ENCODE assay signal across 1 cellular context in genomic region chr2:69829243-69830044, GRCh38.
A peak's percentile ranks its signal among the peaks of the same experiment; 100 is the strongest.
TF ChIP-seq lines count a peak whose summit lies in the region.

Gene GMCL1, plus strand, starts transcription at chr2:69829660. Its CDS starts 233 bp downstream, at chr2:69829893.

TF ChIP-seq in HepG2, 621 proteins besides CTCF, POLR2A, EP300 and RAD21 (continued from another document and continues in another):
- TF ChIP-seq ZNF784 (CRISPR knock-in tag; IDR thresholded peaks at IDR 0.05; ENCODE audit: borderline replicate concordance) = peak; percentile 99
- TF ChIP-seq TEAD3 (CRISPR knock-in tag; optimal IDR thresholded peaks at IDR 0.05; ENCODE audit: borderline replicate concordance) = peak; percentile 79
- peak; percentile 5; the same call in 1 of the 2 replicates for TF ChIP-seq MAFF (IDR thresholded peaks at IDR 0.05; ENCODE audit: low read depth, low read length)
- no peak for TF ChIP-seq ZNF432 (CRISPR knock-in tag; IDR thresholded peaks at IDR 0.05; ENCODE audit: borderline replicate concordance)
- peak; percentile 97 for TF ChIP-seq ZNF747 (CRISPR knock-in tag; IDR thresholded peaks at IDR 0.05; ENCODE audit: borderline replicate concordance)
- no peak for TF ChIP-seq ZNF382 (CRISPR knock-in tag; IDR thresholded peaks at IDR 0.05; ENCODE audit: borderline replicate concordance)
- TF ChIP-seq HBP1 (CRISPR knock-in tag; IDR thresholded peaks at IDR 0.05; ENCODE audit: low read depth) = peak; percentile 97
- TF ChIP-seq, protein P1, sequence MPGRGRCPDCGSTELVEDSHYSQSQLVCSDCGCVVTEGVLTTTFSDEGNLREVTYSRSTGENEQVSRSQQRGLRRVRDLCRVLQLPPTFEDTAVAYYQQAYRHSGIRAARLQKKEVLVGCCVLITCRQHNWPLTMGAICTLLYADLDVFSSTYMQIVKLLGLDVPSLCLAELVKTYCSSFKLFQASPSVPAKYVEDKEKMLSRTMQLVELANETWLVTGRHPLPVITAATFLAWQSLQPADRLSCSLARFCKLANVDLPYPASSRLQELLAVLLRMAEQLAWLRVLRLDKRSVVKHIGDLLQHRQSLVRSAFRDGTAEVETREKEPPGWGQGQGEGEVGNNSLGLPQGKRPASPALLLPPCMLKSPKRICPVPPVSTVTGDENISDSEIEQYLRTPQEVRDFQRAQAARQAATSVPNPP (CRISPR knock-in tag; IDR thresholded peaks at IDR 0.05) = peak; percentile 33; the same call in 1 of the 2 replicates
- no peak for TF ChIP-seq TCF12 (IDR thresholded peaks at IDR 0.05)
- 0 out of 2 replicates have a peak, but pooled peaks have one; percentile 18 for TF ChIP-seq TCF12 (CRISPR knock-in tag; IDR thresholded peaks at IDR 0.05)
- TF ChIP-seq POGK (CRISPR knock-in tag; conservative IDR thresholded peaks at IDR 0.05) = peak; percentile 96
- peak; percentile 43; the same call in 1 of the 2 replicates for TF ChIP-seq KDM6A (CRISPR knock-in tag; IDR thresholded peaks at IDR 0.05; ENCODE audit: low read depth)
- no peak; the same call in 1 of the 2 replicates for TF ChIP-seq ZNF205 (CRISPR knock-in tag; IDR thresholded peaks at IDR 0.05)
- no peak for TF ChIP-seq ATAD3A (CRISPR knock-in tag; IDR thresholded peaks at IDR 0.05)
- TF ChIP-seq CBX5 (CRISPR knock-in tag; IDR thresholded peaks at IDR 0.05; ENCODE audit: borderline replicate concordance) = peak; percentile 92; the same call in 1 of the 2 replicates
- TF ChIP-seq E2F2 (CRISPR knock-in tag; IDR thresholded peaks at IDR 0.05; ENCODE audit: borderline replicate concordance) = peak; percentile 95; the same call in 1 of the 2 replicates
- no peak for TF ChIP-seq SRSF4 (IDR thresholded peaks at IDR 0.05; ENCODE audit: low read depth, low read length, poor library complexity, severe bottlenecking)
- peak; percentile 94; the same call in 1 of the 2 replicates for TF ChIP-seq TAF1 (CRISPR knock-in tag; IDR thresholded peaks at IDR 0.05)
- TF ChIP-seq SMC3 (IDR thresholded peaks at IDR 0.05; ENCODE audit: low read length) = no peak; the same call in 1 of the 2 replicates
- TF ChIP-seq ZNF124 (CRISPR knock-in tag; IDR thresholded peaks at IDR 0.05) = peak; percentile 88; the same call in 1 of the 2 replicates
- peak; percentile 14 for TF ChIP-seq ZEB1 (IDR thresholded peaks at IDR 0.05; ENCODE audit: insufficient replicate concordance, low read depth)
- peak; percentile 51 for TF ChIP-seq PHF5A (CRISPR knock-in tag; IDR thresholded peaks at IDR 0.05; ENCODE audit: low read depth, unreplicated experiment)
- peak; percentile 91; the same call in 1 of the 2 replicates for TF ChIP-seq NFATC3 (CRISPR knock-in tag; IDR thresholded peaks at IDR 0.05)
- no peak; the same call in 1 of the 2 replicates for TF ChIP-seq GATAD2A (CRISPR knock-in tag; IDR thresholded peaks at IDR 0.05)
- TF ChIP-seq ZNF781 (CRISPR knock-in tag; IDR thresholded peaks at IDR 0.05; ENCODE audit: borderline replicate concordance, not compliant biosample characterization) = no peak
- peak; percentile 60 for TF ChIP-seq SKI (IDR thresholded peaks at IDR 0.05; ENCODE audit: partially characterized antibody)
- peak; percentile 88; the same call in 1 of the 2 replicates for TF ChIP-seq JUN (CRISPR knock-in tag; IDR thresholded peaks at IDR 0.05)
- peak; percentile 97 for TF ChIP-seq HOXA3 (CRISPR knock-in tag; IDR thresholded peaks at IDR 0.05)
- TF ChIP-seq SMYD3 (CRISPR knock-in tag; IDR thresholded peaks at IDR 0.05) = peak; percentile 97
- TF ChIP-seq, protein P2, sequence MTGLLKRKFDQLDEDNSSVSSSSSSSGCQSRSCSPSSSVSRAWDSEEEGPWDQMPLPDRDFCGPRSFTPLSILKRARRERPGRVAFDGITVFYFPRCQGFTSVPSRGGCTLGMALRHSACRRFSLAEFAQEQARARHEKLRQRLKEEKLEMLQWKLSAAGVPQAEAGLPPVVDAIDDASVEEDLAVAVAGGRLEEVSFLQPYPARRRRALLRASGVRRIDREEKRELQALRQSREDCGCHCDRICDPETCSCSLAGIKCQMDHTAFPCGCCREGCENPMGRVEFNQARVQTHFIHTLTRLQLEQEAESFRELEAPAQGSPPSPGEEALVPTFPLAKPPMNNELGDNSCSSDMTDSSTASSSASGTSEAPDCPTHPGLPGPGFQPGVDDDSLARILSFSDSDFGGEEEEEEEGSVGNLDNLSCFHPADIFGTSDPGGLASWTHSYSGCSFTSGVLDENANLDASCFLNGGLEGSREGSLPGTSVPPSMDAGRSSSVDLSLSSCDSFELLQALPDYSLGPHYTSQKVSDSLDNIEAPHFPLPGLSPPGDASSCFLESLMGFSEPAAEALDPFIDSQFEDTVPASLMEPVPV (CRISPR knock-in tag; IDR thresholded peaks at IDR 0.05) = 0 out of 2 replicates have a peak, but pooled peaks have one; percentile 90
- TF ChIP-seq ZNF766 (CRISPR knock-in tag; IDR thresholded peaks at IDR 0.05; ENCODE audit: borderline replicate concordance) = 0 out of 2 replicates have a peak, but pooled peaks have one; percentile 20
- TF ChIP-seq ZNF552 (CRISPR knock-in tag; IDR thresholded peaks at IDR 0.05; ENCODE audit: borderline replicate concordance) = peak; percentile 75; the same call in 1 of the 2 replicates
- no peak; the same call in 1 of the 2 replicates for TF ChIP-seq TBP (CRISPR knock-in tag; IDR thresholded peaks at IDR 0.05)
- peak; percentile 85 for TF ChIP-seq SP2 (CRISPR knock-in tag; IDR thresholded peaks at IDR 0.05)
- TF ChIP-seq, protein P3, sequence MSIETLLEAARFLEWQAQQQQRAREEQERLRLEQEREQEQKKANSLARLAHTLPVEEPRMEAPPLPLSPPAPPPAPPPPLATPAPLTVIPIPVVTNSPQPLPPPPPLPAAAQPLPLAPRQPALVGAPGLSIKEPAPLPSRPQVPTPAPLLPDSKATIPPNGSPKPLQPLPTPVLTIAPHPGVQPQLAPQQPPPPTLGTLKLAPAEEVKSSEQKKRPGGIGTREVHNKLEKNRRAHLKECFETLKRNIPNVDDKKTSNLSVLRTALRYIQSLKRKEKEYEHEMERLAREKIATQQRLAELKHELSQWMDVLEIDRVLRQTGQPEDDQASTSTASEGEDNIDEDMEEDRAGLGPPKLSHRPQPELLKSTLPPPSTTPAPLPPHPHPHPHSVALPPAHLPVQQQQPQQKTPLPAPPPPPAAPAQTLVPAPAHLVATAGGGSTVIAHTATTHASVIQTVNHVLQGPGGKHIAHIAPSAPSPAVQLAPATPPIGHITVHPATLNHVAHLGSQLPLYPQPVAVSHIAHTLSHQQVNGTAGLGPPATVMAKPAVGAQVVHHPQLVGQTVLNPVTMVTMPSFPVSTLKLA (IDR thresholded peaks at IDR 0.05) = peak; percentile 93
- TF ChIP-seq, protein P4, sequence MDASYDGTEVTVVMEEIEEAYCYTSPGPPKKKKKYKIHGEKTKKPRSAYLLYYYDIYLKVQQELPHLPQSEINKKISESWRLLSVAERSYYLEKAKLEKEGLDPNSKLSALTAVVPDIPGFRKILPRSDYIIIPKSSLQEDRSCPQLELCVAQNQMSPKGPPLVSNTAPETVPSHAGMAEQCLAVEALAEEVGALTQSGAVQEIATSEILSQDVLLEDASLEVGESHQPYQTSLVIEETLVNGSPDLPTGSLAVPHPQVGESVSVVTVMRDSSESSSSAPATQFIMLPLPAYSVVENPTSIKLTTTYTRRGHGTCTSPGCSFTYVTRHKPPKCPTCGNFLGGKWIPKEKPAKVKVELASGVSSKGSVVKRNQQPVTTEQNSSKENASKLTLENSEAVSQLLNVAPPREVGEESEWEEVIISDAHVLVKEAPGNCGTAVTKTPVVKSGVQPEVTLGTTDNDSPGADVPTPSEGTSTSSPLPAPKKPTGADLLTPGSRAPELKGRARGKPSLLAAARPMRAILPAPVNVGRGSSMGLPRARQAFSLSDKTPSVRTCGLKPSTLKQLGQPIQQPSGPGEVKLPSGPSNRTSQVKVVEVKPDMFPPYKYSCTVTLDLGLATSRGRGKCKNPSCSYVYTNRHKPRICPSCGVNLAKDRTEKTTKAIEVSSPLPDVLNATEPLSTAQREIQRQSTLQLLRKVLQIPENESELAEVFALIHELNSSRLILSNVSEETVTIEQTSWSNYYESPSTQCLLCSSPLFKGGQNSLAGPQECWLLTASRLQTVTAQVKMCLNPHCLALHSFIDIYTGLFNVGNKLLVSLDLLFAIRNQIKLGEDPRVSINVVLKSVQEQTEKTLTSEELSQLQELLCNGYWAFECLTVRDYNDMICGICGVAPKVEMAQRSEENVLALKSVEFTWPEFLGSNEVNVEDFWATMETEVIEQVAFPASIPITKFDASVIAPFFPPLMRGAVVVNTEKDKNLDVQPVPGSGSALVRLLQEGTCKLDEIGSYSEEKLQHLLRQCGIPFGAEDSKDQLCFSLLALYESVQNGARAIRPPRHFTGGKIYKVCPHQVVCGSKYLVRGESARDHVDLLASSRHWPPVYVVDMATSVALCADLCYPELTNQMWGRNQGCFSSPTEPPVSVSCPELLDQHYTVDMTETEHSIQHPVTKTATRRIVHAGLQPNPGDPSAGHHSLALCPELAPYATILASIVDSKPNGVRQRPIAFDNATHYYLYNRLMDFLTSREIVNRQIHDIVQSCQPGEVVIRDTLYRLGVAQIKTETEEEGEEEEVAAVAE (CRISPR knock-in tag; IDR thresholded peaks at IDR 0.05; ENCODE audit: borderline replicate concordance) = peak; percentile 90; the same call in 1 of the 2 replicates
- TF ChIP-seq, protein P5, sequence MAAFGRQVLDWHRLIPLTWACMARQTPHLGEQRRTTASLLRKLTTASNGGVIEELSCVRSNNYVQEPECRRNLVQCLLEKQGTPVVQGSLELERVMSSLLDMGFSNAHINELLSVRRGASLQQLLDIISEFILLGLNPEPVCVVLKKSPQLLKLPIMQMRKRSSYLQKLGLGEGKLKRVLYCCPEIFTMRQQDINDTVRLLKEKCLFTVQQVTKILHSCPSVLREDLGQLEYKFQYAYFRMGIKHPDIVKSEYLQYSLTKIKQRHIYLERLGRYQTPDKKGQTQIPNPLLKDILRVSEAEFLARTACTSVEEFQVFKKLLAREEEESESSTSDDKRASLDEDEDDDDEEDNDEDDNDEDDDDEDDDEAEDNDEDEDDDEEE (CRISPR knock-in tag; IDR thresholded peaks at IDR 0.05) = peak; percentile 97; the same call in 1 of the 2 replicates
- no peak for TF ChIP-seq TMF1 (CRISPR knock-in tag; IDR thresholded peaks at IDR 0.05; ENCODE audit: low read depth)
- TF ChIP-seq, protein P6, sequence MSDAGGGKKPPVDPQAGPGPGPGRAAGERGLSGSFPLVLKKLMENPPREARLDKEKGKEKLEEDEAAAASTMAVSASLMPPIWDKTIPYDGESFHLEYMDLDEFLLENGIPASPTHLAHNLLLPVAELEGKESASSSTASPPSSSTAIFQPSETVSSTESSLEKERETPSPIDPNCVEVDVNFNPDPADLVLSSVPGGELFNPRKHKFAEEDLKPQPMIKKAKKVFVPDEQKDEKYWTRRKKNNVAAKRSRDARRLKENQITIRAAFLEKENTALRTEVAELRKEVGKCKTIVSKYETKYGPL (CRISPR knock-in tag; IDR thresholded peaks at IDR 0.05) = 0 out of 2 replicates have a peak, but pooled peaks have one; percentile 65
- TF ChIP-seq MYC (CRISPR knock-in tag; IDR thresholded peaks at IDR 0.05; ENCODE audit: borderline replicate concordance) = peak; percentile 97
- peak; percentile 74 for TF ChIP-seq RFXANK (CRISPR knock-in tag; IDR thresholded peaks at IDR 0.05)
- TF ChIP-seq, protein P7, sequence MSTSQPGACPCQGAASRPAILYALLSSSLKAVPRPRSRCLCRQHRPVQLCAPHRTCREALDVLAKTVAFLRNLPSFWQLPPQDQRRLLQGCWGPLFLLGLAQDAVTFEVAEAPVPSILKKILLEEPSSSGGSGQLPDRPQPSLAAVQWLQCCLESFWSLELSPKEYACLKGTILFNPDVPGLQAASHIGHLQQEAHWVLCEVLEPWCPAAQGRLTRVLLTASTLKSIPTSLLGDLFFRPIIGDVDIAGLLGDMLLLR (CRISPR knock-in tag; IDR thresholded peaks at IDR 0.05) = peak; percentile 94
- TF ChIP-seq SMARCC2 (IDR thresholded peaks at IDR 0.05) = no peak
